1 cellular context compared by ENCODE assay signal in genomic region chr4:8468746-8469535, GRCh38.
TF ChIP-seq lines count a peak whose summit lies in the region.

No MANE protein-coding gene starts in this region.

TF ChIP-seq in GM23338, 12 proteins besides CTCF, POLR2A, EP300 and RAD21 (continued from another document):
- TF ChIP-seq ETS1 (IDR thresholded peaks at IDR 0.05), result no peak
- TF ChIP-seq ZNF462 (CRISPR knock-in tag; IDR thresholded peaks at IDR 0.05), result no peak
- no peak for TF ChIP-seq EZH2 (IDR thresholded peaks at IDR 0.05; ENCODE audit: low read depth, unreplicated experiment)
